In the genomic region with DNA sequence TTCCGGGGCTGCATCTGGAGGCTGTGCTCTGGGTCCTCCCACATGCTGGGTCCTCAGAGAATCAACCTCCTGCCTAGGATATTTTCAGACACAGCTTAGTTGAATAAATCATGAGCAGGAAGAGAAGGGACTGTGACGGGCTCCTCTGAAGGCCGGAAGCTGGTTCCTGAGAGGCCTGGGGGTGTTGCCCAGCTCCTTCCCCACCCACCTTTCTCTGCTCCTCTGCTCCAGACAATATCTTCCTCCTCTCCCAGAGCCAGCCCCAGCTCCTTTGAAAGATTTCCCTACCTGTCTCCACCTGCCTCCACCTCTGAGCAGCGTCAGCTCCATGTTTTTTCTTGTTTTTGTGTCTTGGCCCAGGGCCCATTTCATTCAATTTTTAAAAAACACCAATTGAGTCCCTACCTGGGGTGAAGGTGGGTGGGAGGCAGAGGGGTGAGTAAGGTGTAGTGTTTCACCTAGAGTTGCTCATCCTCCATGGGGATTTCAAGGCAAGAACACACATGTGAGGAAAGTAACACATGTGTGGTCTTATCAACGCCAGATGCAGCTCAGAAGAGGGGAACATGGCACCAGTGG, we compare ENCODE assay signal across 25 cellular contexts. TPM values are rescaled to one million over a fixed set of nuclear protein-coding genes. Genes with fewer than 3 reads are reported as not detected.
DNase-seq lines count a peak whose midpoint lies in the region; ATAC-seq and TF ChIP-seq lines count a peak whose summit lies in the region.
"Had no signal": no experiment of that assay in that cellular context is flagged by ENCODE, and none has a peak within 500 bp of the region (broad histone marks: within the 10 kb centered on the region; RNA-seq: fewer than 3 reads in every experiment).

No MANE protein-coding gene starts in this region.

- H4K8ac ChIP-seq in IMR-90 (ENCODE audit: low read depth in 2 of 2, low read length in 2 of 2) = peak overlapping the region in 1 of 2 experiments; percentile 17; a peak in 1 of 4 replicates

- H3K9ac ChIP-seq in IMR-90 (ENCODE audit: low read depth, low read length) = no peak overlapping the region

- no peak for TF ChIP-seq POLR2A in IMR-90 (IDR thresholded peaks at IDR 0.05; ENCODE audit: low read depth, low read length)

- peak overlapping the region; percentile 30 for H3K27ac Mint-ChIP-seq in central memory CD8-positive, alpha-beta T cell (ENCODE audit: low read depth)
- H3K27ac Mint-ChIP-seq in mesothelial cell of epicardium = peak overlapping the region; percentile 91
- H3K27ac Mint-ChIP-seq: activated CD4-positive, alpha-beta T cell treated with anti-CD3 and anti-CD28 coated beads, Interleukin-2, amount 10 ng/mL, durations not matched to agents 24 days and 14 days; activated naive CD8-positive, alpha-beta T cell treated with anti-CD3 and anti-CD28 coated beads, Interleukin-2, amount 10 ng/mL, durations not matched to agents 7 days and 5 days; activated T-helper 2 cell treated with anti-CD3 and anti-CD28 coated beads, Interferon-gamma antibody, Interleukin-2, Interleukin-4, amounts not matched to agents 10 μg/mL and 5 μg/mL and 100 μg/mL, durations not matched to agents 14 hours and 24 hours and 36 hours; CD4-positive, alpha-beta T cell; stimulated activated naive B cell treated with anti-CD40 and anti-IgM and Interleukin-4, amounts not matched to agents 10 μg/mL and 1 μg/mL and 100 μg/mL, for 72 hours had no signal

- peak overlapping the region; percentile 67 for H4K91ac ChIP-seq in IMR-90 (ENCODE audit: insufficient read depth, low read depth, low read length)

- no peaks in the 10 kb centered on the region for H3K36me3 Mint-ChIP-seq in central memory CD8-positive, alpha-beta T cell (ENCODE audit: insufficient read depth)
- H3K36me3 Mint-ChIP-seq in mesothelial cell of epicardium = no peaks in the 10 kb centered on the region
- no peaks in the 10 kb centered on the region for H3K36me3 Mint-ChIP-seq in activated T-cell treated with anti-CD3 and anti-CD28 coated beads, Interleukin-2, amount 50 U/mL, for 4 hours (ENCODE audit: insufficient read depth)
- H3K36me3 Mint-ChIP-seq: activated naive CD8-positive, alpha-beta T cell treated with anti-CD3 and anti-CD28 coated beads, Interleukin-2, amount 10 ng/mL, durations not matched to agents 7 days and 5 days; naive thymus-derived CD8-positive, alpha-beta T cell; stimulated activated naive B cell treated with anti-CD40 and anti-IgM and Interleukin-4, amounts not matched to agents 10 μg/mL and 1 μg/mL and 100 μg/mL, for 72 hours had no signal

- H4K20me1 ChIP-seq in IMR-90 (ENCODE audit: insufficient read depth, low read length) = no peaks in the 10 kb centered on the region

- H3K4me2 ChIP-seq in IMR-90 (ENCODE audit: low read depth, low read length) = no peak overlapping the region

- H3K4ac ChIP-seq in IMR-90 (ENCODE audit: low read depth, low read length) = peak overlapping the region; percentile 39; the same call in 1 of the 2 replicates

- no peak for TF ChIP-seq RAD21 in IMR-90 (IDR thresholded peaks at IDR 0.05; ENCODE audit: low read length)

- H3K4me3 Mint-ChIP-seq in central memory CD8-positive, alpha-beta T cell = no peak overlapping the region
- no peak overlapping the region for H3K4me3 Mint-ChIP-seq in mesothelial cell of epicardium
- no peak overlapping the region for H3K4me3 Mint-ChIP-seq in activated T-cell treated with anti-CD3 and anti-CD28 coated beads, Interleukin-2, amount 50 U/mL, for 4 hours
- H3K4me3 Mint-ChIP-seq: activated CD4-positive, alpha-beta T cell treated with anti-CD3 and anti-CD28 coated beads, Interleukin-2, amount 10 ng/mL, durations not matched to agents 24 days and 14 days; activated naive CD8-positive, alpha-beta T cell treated with anti-CD3 and anti-CD28 coated beads, Interleukin-2, amount 10 ng/mL, durations not matched to agents 7 days and 5 days; CD4-positive, alpha-beta T cell; naive thymus-derived CD8-positive, alpha-beta T cell; stimulated activated naive B cell treated with anti-CD40 and anti-IgM and Interleukin-4, amounts not matched to agents 10 μg/mL and 1 μg/mL and 100 μg/mL, for 72 hours had no signal

- no peaks in the 10 kb centered on the region for H3K4me1 Mint-ChIP-seq in central memory CD8-positive, alpha-beta T cell
- peaks cover 38% of the 10 kb centered on the region for H3K4me1 Mint-ChIP-seq in mesothelial cell of epicardium
- peaks cover 2% of the 10 kb centered on the region for H3K4me1 Mint-ChIP-seq in activated T-cell treated with anti-CD3 and anti-CD28 coated beads, Interleukin-2, amount 50 U/mL, for 4 hours (ENCODE audit: low read depth)
- H3K4me1 Mint-ChIP-seq: activated CD4-positive, alpha-beta T cell treated with anti-CD3 and anti-CD28 coated beads, Interleukin-2, amount 10 ng/mL, durations not matched to agents 24 days and 14 days had no signal

- 0 out of 2 replicates have a peak overlapping the region, but pooled peaks have one; percentile 45 for H2BK20ac ChIP-seq in IMR-90 (ENCODE audit: low read depth, low read length)

- CTCF ChIA-PET in A673 (lab: Charles Lee) = no interaction called here
- CTCF ChIA-PET in IMR-90 (lab: Yijun Ruan, JAX) = interaction anchor here (2.1 kb wide), 1 partner anchor 15 kb away, joined by 4 read pairs; no protein-coding TSS in a partner anchor

- no peak for ATAC-seq in IMR-90 (ENCODE audit: low read depth)
- no peak for ATAC-seq in central memory CD8-positive, alpha-beta T cell (replicated peaks; ENCODE audit: extremely low read depth, poor library complexity, severe bottlenecking)
- ATAC-seq in activated T-cell treated with anti-CD3 and anti-CD28 coated beads, Interleukin-2, amount 50 U/mL, for 4 hours = no peak
- ATAC-seq: body of pancreas; naive thymus-derived CD8-positive, alpha-beta T cell had no signal

- H3K23ac ChIP-seq in IMR-90 (ENCODE audit: low read depth, low read length) = no peak overlapping the region

- H3K4me3 ChIP-seq in A673 (ENCODE audit: low read depth, low read length, poor library complexity, severe bottlenecking) = no peak overlapping the region
- no peak overlapping the region for H3K4me3 ChIP-seq in IMR-90 (ENCODE audit: insufficient read depth, low read depth, low read length)
- H3K4me3 ChIP-seq: body of pancreas, tibial nerve had no signal

- H2BK5ac ChIP-seq in IMR-90 (ENCODE audit: low read depth, low read length, poor library complexity, severe bottlenecking) = no peak overlapping the region

- peaks cover 9% of the 10 kb centered on the region for H3K9me1 ChIP-seq in IMR-90 (ENCODE audit: insufficient read depth, low read length)

- 0 out of 2 replicates have a peak overlapping the region, but pooled peaks have one; percentile 35 for H2AK5ac ChIP-seq in IMR-90 (ENCODE audit: low read depth, low read length)

- H3K9me3 Mint-ChIP-seq in central memory CD8-positive, alpha-beta T cell = no peaks in the 10 kb centered on the region
- H3K9me3 Mint-ChIP-seq in mesothelial cell of epicardium = peaks cover 4% of the 10 kb centered on the region
- H3K9me3 Mint-ChIP-seq in activated T-cell treated with anti-CD3 and anti-CD28 coated beads, Interleukin-2, amount 50 U/mL, for 4 hours = no peaks in the 10 kb centered on the region
- H3K9me3 Mint-ChIP-seq: activated CD4-positive, alpha-beta T cell treated with anti-CD3 and anti-CD28 coated beads, Interleukin-2, amount 10 ng/mL, durations not matched to agents 24 days and 14 days; activated naive CD8-positive, alpha-beta T cell treated with anti-CD3 and anti-CD28 coated beads, Interleukin-2, amount 10 ng/mL, durations not matched to agents 7 days and 5 days; activated T-helper 2 cell treated with anti-CD3 and anti-CD28 coated beads, Interferon-gamma antibody, Interleukin-2, Interleukin-4, amounts not matched to agents 10 μg/mL and 5 μg/mL and 100 μg/mL, durations not matched to agents 14 hours and 24 hours and 36 hours; CD4-positive, alpha-beta T cell; naive thymus-derived CD8-positive, alpha-beta T cell had no signal

- H2AFZ ChIP-seq in IMR-90 (replicated peaks; ENCODE audit: low read length, poor library complexity) = no peak overlapping the region

- no peaks in the 10 kb centered on the region for H3K79me1 ChIP-seq in IMR-90 (ENCODE audit: low read depth in 1 of 2, low read length in 2 of 2)

- peaks cover 92% of the 10 kb centered on the region for H3K27me3 Mint-ChIP-seq in central memory CD8-positive, alpha-beta T cell
- H3K27me3 Mint-ChIP-seq in mesothelial cell of epicardium (ENCODE audit: low read depth) = no peaks in the 10 kb centered on the region
- H3K27me3 Mint-ChIP-seq in activated T-cell treated with anti-CD3 and anti-CD28 coated beads, Interleukin-2, amount 50 U/mL, for 4 hours (ENCODE audit: low read depth) = peaks cover 36% of the 10 kb centered on the region

- H3K27me3 ChIP-seq in A673 (replicated peaks; ENCODE audit: insufficient read depth, low read depth, low read length, poor library complexity) = no peaks in the 10 kb centered on the region
- no peaks in the 10 kb centered on the region for H3K27me3 ChIP-seq in IMR-90 (ENCODE audit: control insufficient read depth, insufficient read depth, low read length)
- H3K27me3 ChIP-seq: body of pancreas, tibial nerve had no signal

- DNase-seq in A673 (ENCODE audit: low spot score) = peak; percentile 75
- no peak for DNase-seq in IMR-90
- DNase-seq in central memory CD8-positive, alpha-beta T cell (ENCODE audit: low spot score in 2 of 2) = no peak
- no peak for DNase-seq in mesothelial cell of epicardium (ENCODE audit: low spot score in 2 of 2, unreplicated experiment in 2 of 2)
- no peak for DNase-seq in glomerular visceral epithelial cell (ENCODE audit: extremely low spot score)
- DNase-seq in NCI-H1417 treated with DMSO at 0.1 percent for 48 hours (lab: John Stamatoyannopoulos, UW) = no peak
- DNase-seq in activated T-cell treated with anti-CD3 and anti-CD28 coated beads, Interleukin-2, amount 50 U/mL, for 4 hours = no peak
- DNase-seq in NCI-H2107 (lab: John Stamatoyannopoulos, UW) = no peak
- DNase-seq: activated CD4-positive, alpha-beta T cell treated with anti-CD3 and anti-CD28 coated beads, Interleukin-2, amount 10 ng/mL, durations not matched to agents 24 days and 14 days; activated naive CD8-positive, alpha-beta T cell treated with anti-CD3 and anti-CD28 coated beads, Interleukin-2, amount 10 ng/mL, durations not matched to agents 7 days and 5 days; body of pancreas; CD4-positive, alpha-beta T cell; DMS 273 treated with DMSO at 0.1 percent for 48 hours; GOT3; kidney; mesendoderm; naive thymus-derived CD8-positive, alpha-beta T cell; NCI-H1417; NCI-H748 treated with DMSO at 0.1 percent for 48 hours; SHP77; stimulated activated CD4-positive, alpha-beta T cell treated with anti-CD3 and anti-CD28 coated beads, Interleukin-2, amount 100 ng/mL, for 24 hours; stimulated activated naive B cell treated with anti-CD40 and anti-IgM and Interleukin-4, amounts not matched to agents 10 μg/mL and 1 μg/mL and 100 μg/mL, for 72 hours had no signal

- BruUV-seq in A673 (replicated peaks; lab: Mats Ljungman, UMichigan) = no TSS peak
- no TSS peak for BruUV-seq in IMR-90 (replicated peaks; lab: Mats Ljungman, UMichigan)

- dilution Hi-C loops in IMR-90 (cut with HindIII; ENCODE audit: low sequenced_read_pairs, unreplicated experiment) = no loop called here

- peak overlapping the region; percentile 24; the same call in 1 of the 2 replicates for H3K18ac ChIP-seq in IMR-90 (ENCODE audit: low read depth, low read length)

- H3K14ac ChIP-seq in IMR-90 (replicated peaks; ENCODE audit: low read depth, low read length) = no peak overlapping the region

- H3K4me1 ChIP-seq in A673 (ENCODE audit: insufficient read depth, low read length, poor library complexity, severe bottlenecking) (peaks cover 5% of the 10 kb centered on the region), IMR-90 (ENCODE audit: control insufficient read depth, insufficient read depth, low read length) (peaks cover 17% of the 10 kb centered on the region)
- H3K4me1 ChIP-seq: body of pancreas, tibial nerve had no signal

- H2AK9ac ChIP-seq in IMR-90 (replicated peaks; ENCODE audit: low read depth, low read length, poor library complexity) = no peak overlapping the region

- H3K9me3 ChIP-seq in A673 (ENCODE audit: low read depth, low read length, poor library complexity, severe bottlenecking) (no peaks in the 10 kb centered on the region), IMR-90 (ENCODE audit: control insufficient read depth, insufficient read depth, low read length) (no peaks in the 10 kb centered on the region)
- H3K9me3 ChIP-seq: body of pancreas, tibial nerve had no signal

- no peaks in the 10 kb centered on the region for H3K36me3 ChIP-seq in A673 (ENCODE audit: insufficient read depth, low read length, poor library complexity, severe bottlenecking)
- no peaks in the 10 kb centered on the region for H3K36me3 ChIP-seq in IMR-90 (ENCODE audit: control insufficient read depth, insufficient read depth, low read length)
- H3K36me3 ChIP-seq: tibial nerve had no signal

- no CpG with 5 or more reads among the region's 5 CpGs for WGBS in IMR-90 (ENCODE audit: extremely low coverage in 2 of 2, insufficient read length in 1 of 2), 2 experiments

- H4K5ac ChIP-seq in IMR-90 (ENCODE audit: low read depth, low read length) = no peak overlapping the region

- TF ChIP-seq CTCF in A673 (conservative IDR thresholded peaks at IDR 0.05; ENCODE audit: low read depth, low read length) = no peak
- no peak for TF ChIP-seq CTCF in IMR-90 (conservative IDR thresholded peaks at IDR 0.05; ENCODE audit: low read depth, low read length)
- TF ChIP-seq CTCF in mesothelial cell of epicardium (IDR thresholded peaks at IDR 0.05; ENCODE audit: unreplicated experiment) = no peak

- H2BK15ac ChIP-seq in IMR-90 (ENCODE audit: low read depth, low read length) = no peak overlapping the region; the same call in 2 of the 3 replicates

- intact Hi-C loops in A673 (cut with micrococcal nuclease; ENCODE audit: unreplicated experiment) (no loop called here), IMR-90 (cut with micrococcal nuclease) (no loop called here)

- POLR2A ChIA-PET in A673 (lab: Charles Lee; ENCODE audit: low non-redundant PET) = no interaction called here
- POLR2A ChIA-PET in IMR-90 (lab: Charles Lee; ENCODE audit: unreplicated experiment) = no interaction called here

- in situ Hi-C loops in IMR-90 (cut with MboI; ENCODE audit: low sequenced_read_pairs) = no loop called here

- H2BK120ac ChIP-seq in IMR-90 (ENCODE audit: low read depth, low read length) = peak overlapping the region; percentile 93

- H3K27ac ChIP-seq in A673 (ENCODE audit: low read depth, low read length, poor library complexity, severe bottlenecking) (no peak overlapping the region), IMR-90 (ENCODE audit: insufficient read depth, low read length) (no peak overlapping the region)
- H3K27ac ChIP-seq: body of pancreas, tibial nerve had no signal

- no peak overlapping the region for H3K56ac ChIP-seq in IMR-90 (ENCODE audit: extremely low read depth, insufficient read depth, low read length)

RNA-seq across cellular contexts. Expression of a gene that starts 24.8 kb away (rescaled TPM):
- total RNA-seq in A673 (2021) (150 and 187 TPM in 2 replicates), IMR-90 (2012; rRNA removed) (703 and 816 TPM in 2 replicates), mesothelial cell of epicardium (121 to 127 TPM (median 121 TPM) in 3 replicates)
- polyA plus RNA-seq in IMR-90 (2012; rRNA removed) = 1,657 and 2,603 TPM in 2 replicates
- 329 and 2,274 TPM in 2 replicates for polyA plus RNA-seq in IMR-90 (2012; cell fraction: cytosol; rRNA removed)
- 846 and 954 TPM in 2 replicates for polyA plus RNA-seq in IMR-90 (2012; cell fraction: nucleus; rRNA removed; ENCODE audit: low replicate concordance)
- total RNA-seq in activated T-cell treated with anti-CD3 and anti-CD28 coated beads, Interleukin-2, amount 50 U/mL, for 4 hours = under 1 TPM; 0.35 to 0.52 (median 0.40) TPM
- total RNA-seq: activated naive CD8-positive, alpha-beta T cell treated with anti-CD3 and anti-CD28 coated beads, Interleukin-2, amount 10 ng/mL, durations not matched to agents 7 days and 5 days; CD4-positive, alpha-beta T cell; HT1080; naive thymus-derived CD8-positive, alpha-beta T cell had no signal
- polyA plus RNA-seq: naive thymus-derived CD8-positive, alpha-beta T cell had no signal

Comparison
In these comparisons a context has a peak if more than half of its experiments do, and no peak if none do; other contexts are left out.
1. RNA of a gene that starts 24.8 kb away (total RNA-seq): 703 to 816 TPM in IMR-90, 150 to 187 TPM in A673 and 121 to 127 TPM in mesothelial cell of epicardium; 0.35 to 0.52 TPM in activated T-cell treated with anti-CD3 and anti-CD28 coated beads, Interleukin-2, amount 50 U/mL, for 4 hours; every median in the first group is over 10 times any median in the second.